In the genomic region with DNA sequence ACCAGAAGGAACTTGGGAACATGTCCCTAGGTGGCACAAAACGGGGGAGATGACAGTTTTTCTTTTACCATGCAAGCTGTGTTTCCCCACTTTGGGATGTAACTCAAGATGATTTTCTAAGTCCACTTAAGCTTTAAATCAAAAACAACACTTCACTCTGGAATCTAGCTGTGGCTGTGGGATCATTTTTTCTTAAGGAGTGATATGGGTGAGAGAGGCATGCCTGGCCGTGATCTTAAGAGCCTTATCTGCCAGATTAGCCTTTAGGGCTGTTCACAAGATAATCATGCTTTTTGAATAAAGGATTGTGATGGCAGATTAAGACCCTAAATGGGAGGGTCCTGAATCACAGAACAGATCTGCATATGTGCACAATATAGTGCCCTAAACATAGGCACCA, we compare ENCODE assay signal across 24 cellular contexts.
DNase-seq lines count a peak whose midpoint lies in the region; ATAC-seq, FAIRE-seq and TF ChIP-seq lines count a peak whose summit lies in the region.
"Had no signal": no experiment of that assay in that cellular context is flagged by ENCODE, and none has a peak within 500 bp of the region (broad histone marks: within the 10 kb centered on the region; RNA-seq: fewer than 3 reads in every experiment).

No MANE protein-coding gene starts in this region.

- no peaks in the 10 kb centered on the region for H4K20me1 ChIP-seq in mammary epithelial cell (ENCODE audit: insufficient read depth, low read length)
- H4K20me1 ChIP-seq: BLaER1 treated with 17β-estradiol and CSF1 and Interleukin-3, amounts not matched to agents 10 nM and 100 nM had no signal

- H3K27me3 ChIP-seq in mammary epithelial cell (ENCODE audit: insufficient read depth, low read length) (no peaks in the 10 kb centered on the region), lower lobe of right lung (ENCODE audit: low read depth) (no peaks in the 10 kb centered on the region), upper lobe of left lung (no peaks in the 10 kb centered on the region), stomach (no peaks in the 10 kb centered on the region), small intestine (ENCODE audit: control insufficient read depth in 2 of 2, insufficient read depth in 2 of 2, low read length in 2 of 2) (no peaks in the 10 kb centered on the region)
- H3K27me3 ChIP-seq: BLaER1 treated with 17β-estradiol and CSF1 and Interleukin-3, amounts not matched to agents 10 nM and 100 nM; brain microvascular endothelial cell; colonic mucosa; gastroesophageal sphincter; right lobe of liver had no signal

- H3K79me2 ChIP-seq in mammary epithelial cell (ENCODE audit: insufficient read depth, low read length) = no peaks in the 10 kb centered on the region

- 73% methylated on average over 2 of the region's 2 CpGs for WGBS in mammary epithelial cell (ENCODE audit: low coverage, missing lambda C conversion rate)
- 42 to 45% methylated on average over 2 of the region's 2 CpGs for WGBS in upper lobe of left lung, 2 donors
- WGBS in stomach, 5 donors = 21 to 42% (median 39%) methylated on average over 2 of the region's 2 CpGs
- WGBS in small intestine, 3 donors = 48 to 59% (median 52%) methylated on average over 2 of the region's 2 CpGs

- in situ Hi-C loops in mammary epithelial cell (cut with MboI; ENCODE audit: low sequenced_read_pairs in 2 of 2) = no loop called here

- TF ChIP-seq POLR2A in upper lobe of left lung (IDR thresholded peaks at IDR 0.05) (no peak), stomach (IDR thresholded peaks at IDR 0.05) (no peak)

- no TSS peak for BruUV-seq in MCF 10A (replicated peaks; lab: Mats Ljungman, UMichigan)
- BruUV-seq in mammary epithelial cell (replicated peaks; lab: Mats Ljungman, UMichigan) = no TSS peak

- no peak for TF ChIP-seq CTCF in MCF 10A (IDR thresholded peaks at IDR 0.05; ENCODE audit: unreplicated experiment)
- no peak for TF ChIP-seq CTCF in mammary epithelial cell (conservative IDR thresholded peaks at IDR 0.05 in 1 of 2, IDR thresholded peaks at IDR 0.05 in 1 of 2; ENCODE audit: extremely low read depth in 1 of 2, insufficient read depth in 1 of 2, low read depth in 1 of 2, low read length in 2 of 2)
- no peak for TF ChIP-seq CTCF in lower lobe of right lung (IDR thresholded peaks at IDR 0.05)
- no peak for TF ChIP-seq CTCF in upper lobe of left lung (IDR thresholded peaks at IDR 0.05)
- TF ChIP-seq CTCF in stomach (IDR thresholded peaks at IDR 0.05) = no peak

- no peak for FAIRE-seq in small intestine (lab: Jason Lieb, UNC)
- FAIRE-seq: GM12878 had no signal

- H3K4me3 ChIP-seq in mammary epithelial cell (replicated peaks in 1 of 3; ENCODE audit: insufficient read depth in 1 of 3, low read depth in 2 of 3, low read length in 3 of 3) (no peak overlapping the region), lower lobe of right lung (no peak overlapping the region), upper lobe of left lung (no peak overlapping the region), stomach (no peak overlapping the region), small intestine (ENCODE audit: low read depth in 1 of 2, low read length in 2 of 2) (no peak overlapping the region)
- H3K4me3 ChIP-seq: BLaER1 treated with 17β-estradiol and CSF1 and Interleukin-3, amounts not matched to agents 10 nM and 100 nM; colonic mucosa; gastroesophageal sphincter; GM12878; right lobe of liver had no signal

- H3K9me3 Mint-ChIP-seq in MCF 10A (ENCODE audit: unreplicated experiment) = no peaks in the 10 kb centered on the region
- H3K9me3 Mint-ChIP-seq in activated CD4-positive, alpha-beta T cell treated with anti-CD3 and anti-CD28 coated beads, Interleukin-2, amount 10 ng/mL, durations not matched to agents 24 days and 14 days = peaks cover 3% of the 10 kb centered on the region
- H3K9me3 Mint-ChIP-seq: activated naive CD4-positive, alpha-beta T cell treated with anti-CD3 and anti-CD28 coated beads, Interleukin-2, amount 50 U/mL, for 24 hours had no signal

- POLR2A ChIA-PET in MCF 10A (lab: Yijun Ruan, JAX) = interaction anchor here (0.6 to 2.0 kb wide), 13 partner anchors 8 to 1477 kb away, joined by 3 to 8 read pairs (median 4); no protein-coding TSS in a partner anchor

- peak overlapping the region; percentile 94 for H3K27ac Mint-ChIP-seq in MCF 10A (ENCODE audit: low read depth, unreplicated experiment)
- H3K27ac Mint-ChIP-seq in activated CD4-positive, alpha-beta T cell treated with anti-CD3 and anti-CD28 coated beads, Interleukin-2, amount 10 ng/mL, durations not matched to agents 24 days and 14 days = no peak overlapping the region
- H3K27ac Mint-ChIP-seq: activated naive CD4-positive, alpha-beta T cell treated with anti-CD3 and anti-CD28 coated beads, Interleukin-2, amount 50 U/mL, for 24 hours; activated T-cell treated with anti-CD3 and anti-CD28 coated beads, Interleukin-2, amount 50 U/mL, for 72 hours had no signal

- H3K4me1 ChIP-seq in mammary epithelial cell (ENCODE audit: insufficient read depth, low read length) (no peaks in the 10 kb centered on the region), lower lobe of right lung (peaks cover 10% of the 10 kb centered on the region), upper lobe of left lung (peaks cover 0 to 9% (median 4%) of the 10 kb centered on the region in 4 donors), stomach (peaks cover 0 to 13% (median 4%) of the 10 kb centered on the region in 4 donors), small intestine (ENCODE audit: control insufficient read depth in 2 of 2, insufficient read depth in 1 of 2, low read depth in 1 of 2, low read length in 1 of 2) (no peaks in the 10 kb centered on the region)
- H3K4me1 ChIP-seq: BLaER1 treated with 17β-estradiol and CSF1 and Interleukin-3, amounts not matched to agents 10 nM and 100 nM; colonic mucosa; right lobe of liver had no signal

- dilution Hi-C loops in mammary epithelial cell (cut with HindIII; ENCODE audit: low sequenced_read_pairs) = no loop called here

- TF ChIP-seq EP300 in upper lobe of left lung (IDR thresholded peaks at IDR 0.05) (no peak), stomach (IDR thresholded peaks at IDR 0.05) (no peak)

- H3K4me3 Mint-ChIP-seq in MCF 10A (ENCODE audit: unreplicated experiment) = peak overlapping the region; percentile 37
- H3K4me3 Mint-ChIP-seq in activated CD4-positive, alpha-beta T cell treated with anti-CD3 and anti-CD28 coated beads, Interleukin-2, amount 10 ng/mL, durations not matched to agents 24 days and 14 days = no peak overlapping the region
- H3K4me3 Mint-ChIP-seq: activated naive CD4-positive, alpha-beta T cell treated with anti-CD3 and anti-CD28 coated beads, Interleukin-2, amount 50 U/mL, for 24 hours; activated T-cell treated with anti-CD3 and anti-CD28 coated beads, Interleukin-2, amount 50 U/mL, for 72 hours had no signal

- no peak overlapping the region for H3K27ac ChIP-seq in mammary epithelial cell (ENCODE audit: insufficient read depth, low read depth, low read length)
- H3K27ac ChIP-seq in lower lobe of right lung = peak overlapping the region; percentile 32
- H3K27ac ChIP-seq in upper lobe of left lung = peak overlapping the region; percentile 6 to 70 (median 16)
- H3K27ac ChIP-seq in stomach = peak overlapping the region in 1 of 5 donors; percentile 6
- no peak overlapping the region for H3K27ac ChIP-seq in small intestine (ENCODE audit: low read depth in 1 of 2, low read length in 1 of 2)
- H3K27ac ChIP-seq: BLaER1 treated with 17β-estradiol and CSF1 and Interleukin-3, amounts not matched to agents 10 nM and 100 nM; brain microvascular endothelial cell; colonic mucosa; gastroesophageal sphincter; right lobe of liver had no signal

- DNase-seq in MCF 10A (ENCODE audit: unreplicated experiment) = no peak
- DNase-seq in mammary epithelial cell = no peak
- DNase-seq in dedifferentiated amniotic fluid mesenchymal stem cell (ENCODE audit: extremely low spot score) = peak; percentile 45
- no peak for DNase-seq in lower lobe of right lung
- no peak for DNase-seq in upper lobe of left lung
- no peak for DNase-seq in stomach
- no peak for DNase-seq in small intestine
- no peak for DNase-seq in activated CD4-positive, alpha-beta T cell treated with anti-CD3 and anti-CD28 coated beads, Interleukin-2, amount 10 ng/mL, durations not matched to agents 24 days and 14 days
- DNase-seq: 8988T; activated CD8-positive, alpha-beta memory T cell treated with anti-CD3 and anti-CD28 coated beads for 24 hours; activated T-cell treated with anti-CD3 and anti-CD28 coated beads, Interleukin-2, amount 50 U/mL, for 72 hours; brain microvascular endothelial cell; colonic mucosa; GF-D8; left colon; right lobe of liver; stimulated activated naive CD4-positive, alpha-beta T cell treated with Interleukin-2 at 50 U/mL for 16 hours; T-helper 9 cell had no signal

- CTCF ChIA-PET in MCF 10A (lab: Yijun Ruan, JAX) (interaction anchor here (0.6 kb wide), 1 partner anchor 488 kb away, joined by 3 read pairs; no protein-coding TSS in a partner anchor), mammary epithelial cell (lab: Charles Lee; ENCODE audit: low non-redundant PET) (no interaction called here)

- H3K36me3 ChIP-seq in mammary epithelial cell (ENCODE audit: insufficient read depth, low read length) = no peaks in the 10 kb centered on the region
- no peaks in the 10 kb centered on the region for H3K36me3 ChIP-seq in lower lobe of right lung
- no peaks in the 10 kb centered on the region for H3K36me3 ChIP-seq in upper lobe of left lung
- H3K36me3 ChIP-seq in stomach = no peaks in the 10 kb centered on the region
- no peaks in the 10 kb centered on the region for H3K36me3 ChIP-seq in small intestine (ENCODE audit: control insufficient read depth in 2 of 2, insufficient read depth in 2 of 2, low read length in 2 of 2)
- H3K36me3 ChIP-seq: BLaER1 treated with 17β-estradiol and CSF1 and Interleukin-3, amounts not matched to agents 10 nM and 100 nM; brain microvascular endothelial cell; colonic mucosa; gastroesophageal sphincter; right lobe of liver had no signal

- H2AFZ ChIP-seq in mammary epithelial cell (ENCODE audit: low read depth, low read length) = no peak overlapping the region

- no peaks in the 10 kb centered on the region for H3K27me3 Mint-ChIP-seq in MCF 10A (ENCODE audit: insufficient read depth, unreplicated experiment)
- no peaks in the 10 kb centered on the region for H3K27me3 Mint-ChIP-seq in activated CD4-positive, alpha-beta T cell treated with anti-CD3 and anti-CD28 coated beads, Interleukin-2, amount 10 ng/mL, durations not matched to agents 24 days and 14 days
- H3K27me3 Mint-ChIP-seq: activated naive CD4-positive, alpha-beta T cell treated with anti-CD3 and anti-CD28 coated beads, Interleukin-2, amount 50 U/mL, for 24 hours had no signal

- ATAC-seq in lower lobe of right lung (peak; percentile 16 to 50), upper lobe of left lung (ENCODE audit: low FRiP score in 2 of 2) (peak in 1 of 2 donors; percentile 28)
- ATAC-seq: activated CD4-positive, CD25-positive, alpha-beta regulatory T cell treated with anti-CD3 and anti-CD28 coated beads, Interleukin-2, amount 50 U/mL, for 24 hours; activated T-cell treated with anti-CD3 and anti-CD28 coated beads, Interleukin-2, amount 50 U/mL, for 72 hours; gastroesophageal sphincter; GM12878; HCT116; left colon had no signal

- peaks cover 14% of the 10 kb centered on the region for H3K4me1 Mint-ChIP-seq in MCF 10A (ENCODE audit: insufficient read depth, unreplicated experiment)
- H3K4me1 Mint-ChIP-seq in activated CD4-positive, alpha-beta T cell treated with anti-CD3 and anti-CD28 coated beads, Interleukin-2, amount 10 ng/mL, durations not matched to agents 24 days and 14 days = no peaks in the 10 kb centered on the region
- H3K4me1 Mint-ChIP-seq: activated naive CD4-positive, alpha-beta T cell treated with anti-CD3 and anti-CD28 coated beads, Interleukin-2, amount 50 U/mL, for 24 hours had no signal

- no peak overlapping the region for H3K9ac ChIP-seq in mammary epithelial cell (ENCODE audit: insufficient read depth, low read length)
- H3K9ac ChIP-seq: BLaER1 treated with 17β-estradiol and CSF1 and Interleukin-3, amounts not matched to agents 10 nM and 100 nM had no signal

- no peaks in the 10 kb centered on the region for H3K36me3 Mint-ChIP-seq in MCF 10A (ENCODE audit: insufficient read depth, unreplicated experiment)
- H3K36me3 Mint-ChIP-seq in activated CD4-positive, alpha-beta T cell treated with anti-CD3 and anti-CD28 coated beads, Interleukin-2, amount 10 ng/mL, durations not matched to agents 24 days and 14 days (ENCODE audit: low read depth) = no peaks in the 10 kb centered on the region
- H3K36me3 Mint-ChIP-seq: activated naive CD4-positive, alpha-beta T cell treated with anti-CD3 and anti-CD28 coated beads, Interleukin-2, amount 50 U/mL, for 24 hours had no signal

- intact Hi-C loops in MCF 10A (cut with micrococcal nuclease) (no loop called here), mammary epithelial cell (cut with micrococcal nuclease) (no loop called here), lower lobe of right lung (cut with DNase I) (no loop called here), stomach (cut with DNase I; ENCODE audit: low total_unique reads) (no loop called here)
- intact Hi-C loops in activated CD4-positive, alpha-beta T cell treated with anti-CD3 and anti-CD28 coated beads, Interleukin-2, amount 10 ng/mL, durations not matched to agents 24 days and 14 days (cut with micrococcal nuclease) = no loop called here

- no peak overlapping the region for H3K4me2 ChIP-seq in mammary epithelial cell (ENCODE audit: insufficient read depth, low read depth, low read length)
- H3K4me2 ChIP-seq: BLaER1 treated with 17β-estradiol and CSF1 and Interleukin-3, amounts not matched to agents 10 nM and 100 nM had no signal

- no peaks in the 10 kb centered on the region for H3K9me3 ChIP-seq in mammary epithelial cell (replicated peaks; ENCODE audit: insufficient read depth, low read length)
- no peaks in the 10 kb centered on the region for H3K9me3 ChIP-seq in lower lobe of right lung
- no peaks in the 10 kb centered on the region for H3K9me3 ChIP-seq in upper lobe of left lung
- no peaks in the 10 kb centered on the region for H3K9me3 ChIP-seq in stomach
- H3K9me3 ChIP-seq in small intestine (ENCODE audit: control insufficient read depth, low read depth) = no peaks in the 10 kb centered on the region
- H3K9me3 ChIP-seq: colonic mucosa, gastroesophageal sphincter, right lobe of liver had no signal

Comparison
In these comparisons a context has a peak if more than half of its experiments do, and no peak if none do; other contexts are left out.
1. H3K27ac ChIP-seq: peak in lower lobe of right lung (single experiment) and upper lobe of left lung (4 of 4); none in mammary epithelial cell (single experiment) and small intestine (0 of 2).